In genomic region chr20:21235713-21236445, GRCh38 we compare ENCODE assay signal across 8 cellular contexts.
DNase-seq lines count a peak whose midpoint lies in the region; ATAC-seq and TF ChIP-seq lines count a peak whose summit lies in the region.

No MANE protein-coding gene starts in this region.

- no peaks in the 10 kb centered on the region for H3K9me3 ChIP-seq in uterus

- no peaks in the 10 kb centered on the region for H3K36me3 ChIP-seq in uterus

- no peaks in the 10 kb centered on the region for H3K27me3 ChIP-seq in uterus

- DNase-seq in AG08395 (ENCODE audit: low spot score) = peak; percentile 63
- peak; percentile 10 for DNase-seq in GM19238 (ENCODE audit: insufficient read length, low spot score)
- DNase-seq in NCI-H1048 (lab: John Stamatoyannopoulos, UW) = peak; percentile 55
- DNase-seq in SKM-1 (lab: John Stamatoyannopoulos, UW; ENCODE audit: unreplicated experiment) = peak; percentile 66
- DNase-seq in activated naive CD4-positive, alpha-beta T cell treated with anti-CD3 and anti-CD28 coated beads, Interleukin-2, amount 50 U/mL, for 72 hours (ENCODE audit: low spot score in 2 of 2) = peak in 1 of 2 donors; percentile 79
- DNase-seq in glutamatergic neuron = peak; percentile 73
- peak; percentile 58 to 97 (median 82) for DNase-seq in posterior cingulate gyrus
- peak; percentile 30 to 43 for DNase-seq in uterus

- no peaks in the 10 kb centered on the region for H3K9me3 Mint-ChIP-seq in activated naive CD4-positive, alpha-beta T cell treated with anti-CD3 and anti-CD28 coated beads, Interleukin-2, amount 50 U/mL, for 72 hours
- no peaks in the 10 kb centered on the region for H3K9me3 Mint-ChIP-seq in glutamatergic neuron (ENCODE audit: unreplicated experiment)

- no peaks in the 10 kb centered on the region for H3K27me3 Mint-ChIP-seq in glutamatergic neuron (ENCODE audit: unreplicated experiment)

- H3K36me3 Mint-ChIP-seq in activated naive CD4-positive, alpha-beta T cell treated with anti-CD3 and anti-CD28 coated beads, Interleukin-2, amount 50 U/mL, for 72 hours = no peaks in the 10 kb centered on the region
- no peaks in the 10 kb centered on the region for H3K36me3 Mint-ChIP-seq in glutamatergic neuron (ENCODE audit: unreplicated experiment)

- intact Hi-C loops in posterior cingulate gyrus (cut with DNase I) = loop anchor here (1.0 to 10.0 kb wide), 8 partner anchors 66 to 389 kb away; partner anchors contain the start of genes KIZ and XRN2
- intact Hi-C loops in uterus (cut with DNase I; ENCODE audit: low total_unique reads) = loop anchor here (5.0 kb wide), 1 partner anchor 271 kb away; no protein-coding TSS in a partner anchor

- no peak overlapping the region for H3K27ac Mint-ChIP-seq in activated naive CD4-positive, alpha-beta T cell treated with anti-CD3 and anti-CD28 coated beads, Interleukin-2, amount 50 U/mL, for 72 hours
- H3K27ac Mint-ChIP-seq in glutamatergic neuron (ENCODE audit: unreplicated experiment) = no peak overlapping the region

- H3K4me3 ChIP-seq in uterus = no peak overlapping the region

- H3K4me1 ChIP-seq in uterus = no peaks in the 10 kb centered on the region

- no peak overlapping the region for H3K4me3 Mint-ChIP-seq in glutamatergic neuron (ENCODE audit: unreplicated experiment)

- peak; percentile 75 to 81 for ATAC-seq in activated naive CD4-positive, alpha-beta T cell treated with anti-CD3 and anti-CD28 coated beads, Interleukin-2, amount 50 U/mL, for 72 hours

- no peak overlapping the region for H3K27ac ChIP-seq in uterus

- peaks cover 1% of the 10 kb centered on the region for H3K4me1 Mint-ChIP-seq in glutamatergic neuron (ENCODE audit: low read depth, unreplicated experiment)

- TF ChIP-seq CTCF in glutamatergic neuron (IDR thresholded peaks at IDR 0.05; ENCODE audit: partially characterized antibody, unreplicated experiment) = peak; percentile 92
- TF ChIP-seq CTCF in uterus (IDR thresholded peaks at IDR 0.05) = peak; percentile 45 to 74 (median 60)

- TF ChIP-seq POLR2A in uterus (IDR thresholded peaks at IDR 0.05) = no peak
